Comparison of ENCODE assay signal across 8 cellular contexts in genomic region chr20:62123450-62124118, GRCh38. TPM values are rescaled to one million over a fixed set of nuclear protein-coding genes. Genes with fewer than 3 reads are reported as not detected.
A peak's percentile ranks its signal among the peaks of the same experiment; 100 is the strongest.
DNase-seq lines count a peak whose midpoint lies in the region; ATAC-seq and TF ChIP-seq lines count a peak whose summit lies in the region.

No MANE protein-coding gene starts in this region.

- H3K36me3 Mint-ChIP-seq in CD8-positive, alpha-beta T cell, result peaks cover 47% of the 10 kb centered on the region
- peaks cover 13% of the 10 kb centered on the region for H3K36me3 Mint-ChIP-seq in natural killer cell treated with Interleukin-12 subunit alpha and Interleukin-12 subunit beta and Interleukin-15 and Interleukin-18, amount 100 ng/mL, for 72 hours

- H3K27ac ChIP-seq in CD8-positive, alpha-beta T cell (ENCODE audit: low read depth, low read length), result peak overlapping the region; percentile 57
- peak overlapping the region; percentile 84 to 99 for H3K27ac ChIP-seq in coronary artery

- peak overlapping the region; percentile 84 for H3K27ac Mint-ChIP-seq in CD8-positive, alpha-beta T cell
- H3K27ac Mint-ChIP-seq in natural killer cell treated with Interleukin-12 subunit alpha and Interleukin-12 subunit beta and Interleukin-15 and Interleukin-18, amount 100 ng/mL, for 72 hours, result no peak overlapping the region

- peak in 1 of 7 experiments; percentile 38 for DNase-seq in CD8-positive, alpha-beta T cell
- peak; percentile 30 for DNase-seq in NAMALWA (ENCODE audit: low spot score)
- DNase-seq in coronary artery (ENCODE audit: low spot score), result no peak
- DNase-seq in natural killer cell treated with Interleukin-12 subunit alpha and Interleukin-12 subunit beta and Interleukin-15 and Interleukin-18, amount 100 ng/mL, for 72 hours (ENCODE audit: low spot score), result no peak
- DNase-seq in NCI-H2081 treated with DMSO at 0.1 percent for 48 hours (lab: John Stamatoyannopoulos, UW), result no peak
- DNase-seq in SHP77 treated with DMSO at 0.1 percent for 48 hours (lab: John Stamatoyannopoulos, UW), result no peak
- DNase-seq in iPS-NIHi7 (ENCODE audit: extremely low spot score), result no peak

- H3K9me3 ChIP-seq in CD8-positive, alpha-beta T cell (ENCODE audit: low read length), result no peaks in the 10 kb centered on the region

- POLR2A ChIA-PET in CD8-positive, alpha-beta T cell (lab: Charles Lee), result interaction anchor here (3.1 kb wide), 1 partner anchor 57 kb away, joined by 63 read pairs; the partner anchor contains the start of gene TAF4

- H3K27me3 Mint-ChIP-seq in CD8-positive, alpha-beta T cell (ENCODE audit: low read depth), result no peaks in the 10 kb centered on the region
- H3K27me3 Mint-ChIP-seq in natural killer cell treated with Interleukin-12 subunit alpha and Interleukin-12 subunit beta and Interleukin-15 and Interleukin-18, amount 100 ng/mL, for 72 hours, result no peaks in the 10 kb centered on the region

- H3K4me3 Mint-ChIP-seq in CD8-positive, alpha-beta T cell, result peak overlapping the region; percentile 85
- peak overlapping the region; percentile 82 for H3K4me3 Mint-ChIP-seq in natural killer cell treated with Interleukin-12 subunit alpha and Interleukin-12 subunit beta and Interleukin-15 and Interleukin-18, amount 100 ng/mL, for 72 hours

- H3K4me1 Mint-ChIP-seq in CD8-positive, alpha-beta T cell (ENCODE audit: low read depth), result peaks cover 62% of the 10 kb centered on the region
- peaks cover 21 to 23% of the 10 kb centered on the region in 2 donors for H3K4me1 Mint-ChIP-seq in natural killer cell treated with Interleukin-12 subunit alpha and Interleukin-12 subunit beta and Interleukin-15 and Interleukin-18, amount 100 ng/mL, for 72 hours (ENCODE audit: low read depth in 2 of 2)

- no peaks in the 10 kb centered on the region for H3K9me3 Mint-ChIP-seq in CD8-positive, alpha-beta T cell
- no peaks in the 10 kb centered on the region for H3K9me3 Mint-ChIP-seq in natural killer cell treated with Interleukin-12 subunit alpha and Interleukin-12 subunit beta and Interleukin-15 and Interleukin-18, amount 100 ng/mL, for 72 hours

- H3K27me3 ChIP-seq in CD8-positive, alpha-beta T cell (ENCODE audit: insufficient read depth, low read length), result no peaks in the 10 kb centered on the region

- TF ChIP-seq CTCF in CD8-positive, alpha-beta T cell (IDR thresholded peaks at IDR 0.05), result no peak
- TF ChIP-seq CTCF in coronary artery (IDR thresholded peaks at IDR 0.05), result no peak

- peaks cover 33% of the 10 kb centered on the region for H3K36me3 ChIP-seq in CD8-positive, alpha-beta T cell (ENCODE audit: insufficient read depth, low read length)

- ATAC-seq in CD8-positive, alpha-beta T cell, result no peak
- no peak for ATAC-seq in natural killer cell treated with Interleukin-12 subunit alpha and Interleukin-12 subunit beta and Interleukin-15 and Interleukin-18, amount 100 ng/mL, for 72 hours
- ATAC-seq in HG02678 (IDR thresholded peaks at IDR 0.05; ENCODE audit: unreplicated experiment), result no peak

- CTCF ChIA-PET in CD8-positive, alpha-beta T cell (lab: Charles Lee), result interaction anchor here (1.2 to 6.3 kb wide), 3 partner anchors 10 to 112 kb away, joined by 5 to 44 read pairs (median 6); no protein-coding TSS in a partner anchor

- peak overlapping the region; percentile 58 for H3K4me3 ChIP-seq in CD8-positive, alpha-beta T cell (ENCODE audit: low read depth, low read length)
- peak overlapping the region; percentile 99 for H3K4me3 ChIP-seq in coronary artery

- peaks cover 42% of the 10 kb centered on the region for H3K4me1 ChIP-seq in CD8-positive, alpha-beta T cell (ENCODE audit: insufficient read depth, low read length)

- intact Hi-C loops in CD8-positive, alpha-beta T cell (cut with DNase I, micrococcal nuclease), result loop anchor here in 1 of 2 experiments (1.0 to 10.0 kb wide), 6 partner anchors 59 to 737 kb away; partner anchors contain the start of genes ADRM1, MTG2, OGFR and RPS21

RNA-seq across cellular contexts. Expression of gene LSM14B, which starts 1.3 kb away (rescaled TPM):
- total RNA-seq in CD8-positive, alpha-beta T cell, result 10 to 100 TPM; 58.2 to 64.6 TPM
- 10 to 100 TPM; 25.8 to 32.7 TPM for total RNA-seq in natural killer cell treated with Interleukin-12 subunit alpha and Interleukin-12 subunit beta and Interleukin-15 and Interleukin-18, amount 100 ng/mL, for 72 hours

RNA-seq across cellular contexts. Expression of gene PSMA7, which starts 19.6 kb away (rescaled TPM):
- total RNA-seq in CD8-positive, alpha-beta T cell, result 100 to 1,000 TPM; 170 to 179 TPM
- 100 to 1,000 TPM; 284 to 315 TPM for total RNA-seq in natural killer cell treated with Interleukin-12 subunit alpha and Interleukin-12 subunit beta and Interleukin-15 and Interleukin-18, amount 100 ng/mL, for 72 hours

RNA-seq across cellular contexts. Expression of gene SS18L1, which starts 20.0 kb away (rescaled TPM):
- 10 to 100 TPM; 12.6 to 12.9 TPM for total RNA-seq in CD8-positive, alpha-beta T cell
- total RNA-seq in natural killer cell treated with Interleukin-12 subunit alpha and Interleukin-12 subunit beta and Interleukin-15 and Interleukin-18, amount 100 ng/mL, for 72 hours, result 10 to 100 TPM; 21.2 to 45.0 TPM

RNA-seq across cellular contexts. Expression of gene TAF4, which starts 57.9 kb away (rescaled TPM):
- 10 to 100 TPM in 1 of 2 experiments, 1 to 10 TPM in 1; 9.8 to 14.1 TPM for total RNA-seq in CD8-positive, alpha-beta T cell
- 10 to 100 TPM; 22.2 to 53.6 TPM for total RNA-seq in natural killer cell treated with Interleukin-12 subunit alpha and Interleukin-12 subunit beta and Interleukin-15 and Interleukin-18, amount 100 ng/mL, for 72 hours

RNA-seq across cellular contexts. Expression of gene MTG2, which starts 59.2 kb away (rescaled TPM):
- 1 to 10 TPM; 7.7 to 8.8 TPM for total RNA-seq in CD8-positive, alpha-beta T cell
- 10 to 100 TPM; 39.3 to 57.9 TPM for total RNA-seq in natural killer cell treated with Interleukin-12 subunit alpha and Interleukin-12 subunit beta and Interleukin-15 and Interleukin-18, amount 100 ng/mL, for 72 hours
